Comparison of ENCODE assay signal across 13 cellular contexts in genomic region chr19:39166571-39167391, GRCh38. TPM values are rescaled to one million over a fixed set of nuclear protein-coding genes. Genes with fewer than 3 reads are reported as not detected.
A peak's percentile ranks its signal among the peaks of the same experiment; 100 is the strongest.
DNase-seq lines count a peak whose midpoint lies in the region; ATAC-seq, FAIRE-seq and TF ChIP-seq lines count a peak whose summit lies in the region.
"Had no signal": no experiment of that assay in that cellular context is flagged by ENCODE, and none has a peak within 500 bp of the region (broad histone marks: within the 10 kb centered on the region; RNA-seq: fewer than 3 reads in every experiment).

No MANE protein-coding gene starts in this region.

- WGBS in transverse colon (ENCODE audit: low coverage in 1 of 2), 2 donors = 20 to 57% methylated on average over 2 to 21 of the region's 24 CpGs

- intact Hi-C loops in transverse colon (cut with DNase I; ENCODE audit: low total_unique reads) = no loop called here

- H3K4me3 Mint-ChIP-seq in activated CD8-positive, alpha-beta memory T cell treated with anti-CD3 and anti-CD28 coated beads, Interleukin-2, amount 10 ng/mL, durations not matched to agents 7 days and 5 days = no peak overlapping the region
- H3K4me3 Mint-ChIP-seq in CD8-positive, alpha-beta memory T cell = no peak overlapping the region

- H3K27ac ChIP-seq in transverse colon = peak overlapping the region; percentile 22 to 75 (median 30)
- H3K27ac ChIP-seq in CD8-positive, alpha-beta memory T cell (ENCODE audit: low read depth, low read length) = no peak overlapping the region
- H3K27ac ChIP-seq: gastrocnemius medialis had no signal

- H3K4me1 ChIP-seq in transverse colon = peaks cover 18 to 25% (median 22%) of the 10 kb centered on the region in 4 donors
- H3K4me1 ChIP-seq in CD8-positive, alpha-beta memory T cell (ENCODE audit: insufficient read depth, low read length) = no peaks in the 10 kb centered on the region
- H3K4me1 ChIP-seq: gastrocnemius medialis had no signal

- no peaks in the 10 kb centered on the region for H3K9me3 Mint-ChIP-seq in activated CD8-positive, alpha-beta memory T cell treated with anti-CD3 and anti-CD28 coated beads, Interleukin-2, amount 10 ng/mL, durations not matched to agents 7 days and 5 days (ENCODE audit: low read depth)
- H3K9me3 Mint-ChIP-seq in CD8-positive, alpha-beta memory T cell = no peaks in the 10 kb centered on the region

- TF ChIP-seq EP300 in transverse colon (IDR thresholded peaks at IDR 0.05; ENCODE audit: low read depth) = no peak

- no peaks in the 10 kb centered on the region for H3K36me3 Mint-ChIP-seq in activated CD8-positive, alpha-beta memory T cell treated with anti-CD3 and anti-CD28 coated beads, Interleukin-2, amount 10 ng/mL, durations not matched to agents 7 days and 5 days
- H3K36me3 Mint-ChIP-seq in CD8-positive, alpha-beta memory T cell = peaks cover 0 to 30% (median 2%) of the 10 kb centered on the region in 3 donors

- H3K27me3 ChIP-seq in bronchial epithelial cell (ENCODE audit: control insufficient read depth, insufficient read depth, low read length) = no peaks in the 10 kb centered on the region
- H3K27me3 ChIP-seq in transverse colon = no peaks in the 10 kb centered on the region
- no peaks in the 10 kb centered on the region for H3K27me3 ChIP-seq in CD8-positive, alpha-beta memory T cell (ENCODE audit: insufficient read depth, low read length, poor library complexity, severe bottlenecking)
- H3K27me3 ChIP-seq: gastrocnemius medialis had no signal

- in situ Hi-C loops in transverse colon (cut with MboI; ENCODE audit: low pct_ligation_motif_present in 1 of 4, low pct_unique_long_range_greater_than_20kb in 1 of 4, low sequenced_read_pairs in 3 of 4) = no loop called here

- TF ChIP-seq POLR2A in transverse colon (IDR thresholded peaks at IDR 0.05) = no peak

- H3K9me3 ChIP-seq in transverse colon = no peaks in the 10 kb centered on the region
- no peaks in the 10 kb centered on the region for H3K9me3 ChIP-seq in CD8-positive, alpha-beta memory T cell (ENCODE audit: low read length)
- H3K9me3 ChIP-seq: gastrocnemius medialis had no signal

- peaks cover 5% of the 10 kb centered on the region for H3K4me1 Mint-ChIP-seq in activated CD8-positive, alpha-beta memory T cell treated with anti-CD3 and anti-CD28 coated beads, Interleukin-2, amount 10 ng/mL, durations not matched to agents 7 days and 5 days
- peaks cover 4 to 7% (median 5%) of the 10 kb centered on the region in 3 donors for H3K4me1 Mint-ChIP-seq in CD8-positive, alpha-beta memory T cell

- no peak for FAIRE-seq in bronchial epithelial cell (lab: Jason Lieb, UNC)

- DNase-seq in NCI-H1417 (lab: John Stamatoyannopoulos, UW) (peak in 2 of 3 experiments; percentile 58 to 71), NCI-H1417 treated with DMSO at 0.1 percent for 48 hours (lab: John Stamatoyannopoulos, UW) (no peak), bronchial epithelial cell (ENCODE audit: low read depth) (peak; percentile 49), left kidney (ENCODE audit: low read depth, low spot score) (peak; percentile 73), transverse colon (peak; percentile 88)
- DNase-seq in activated CD8-positive, alpha-beta memory T cell treated with anti-CD3 and anti-CD28 coated beads, Interleukin-2, amount 10 ng/mL, durations not matched to agents 7 days and 5 days = no peak
- DNase-seq in CD8-positive, alpha-beta memory T cell = no peak
- DNase-seq: 8988T, activated gamma-delta T cell, gastrocnemius medialis, HCEC 1CT had no signal

- peaks cover 4% of the 10 kb centered on the region for H3K36me3 ChIP-seq in bronchial epithelial cell (ENCODE audit: control insufficient read depth, insufficient read depth, low read length)
- no peaks in the 10 kb centered on the region for H3K36me3 ChIP-seq in transverse colon
- H3K36me3 ChIP-seq in CD8-positive, alpha-beta memory T cell (ENCODE audit: insufficient read depth, low read length) = no peaks in the 10 kb centered on the region
- H3K36me3 ChIP-seq: gastrocnemius medialis had no signal

- ATAC-seq in GM18873 (IDR thresholded peaks at IDR 0.05; ENCODE audit: low FRiP score, unreplicated experiment) = no peak
- ATAC-seq in activated CD8-positive, alpha-beta memory T cell treated with anti-CD3 and anti-CD28 coated beads, Interleukin-2, amount 10 ng/mL, durations not matched to agents 7 days and 5 days = no peak
- ATAC-seq: gastrocnemius medialis had no signal

- H3K4me3 ChIP-seq in bronchial epithelial cell (ENCODE audit: low read depth, low read length) (peak overlapping the region; percentile 40), transverse colon (peak overlapping the region in 1 of 4 donors; percentile 11)
- H3K4me3 ChIP-seq in CD8-positive, alpha-beta memory T cell (ENCODE audit: low read length) = no peak overlapping the region
- H3K4me3 ChIP-seq: gastrocnemius medialis had no signal

- no peaks in the 10 kb centered on the region for H3K27me3 Mint-ChIP-seq in activated CD8-positive, alpha-beta memory T cell treated with anti-CD3 and anti-CD28 coated beads, Interleukin-2, amount 10 ng/mL, durations not matched to agents 7 days and 5 days
- H3K27me3 Mint-ChIP-seq in CD8-positive, alpha-beta memory T cell = no peaks in the 10 kb centered on the region

- CTCF ChIA-PET in activated CD8-positive, alpha-beta memory T cell treated with anti-CD3 and anti-CD28 coated beads, Interleukin-2, amount 10 ng/mL, durations not matched to agents 7 days and 5 days (lab: Charles Lee) = no interaction called here
- CTCF ChIA-PET in CD8-positive, alpha-beta memory T cell (lab: Charles Lee) = no interaction called here

- no peak overlapping the region for H3K27ac Mint-ChIP-seq in activated CD8-positive, alpha-beta memory T cell treated with anti-CD3 and anti-CD28 coated beads, Interleukin-2, amount 10 ng/mL, durations not matched to agents 7 days and 5 days
- no peak overlapping the region for H3K27ac Mint-ChIP-seq in CD8-positive, alpha-beta memory T cell

- POLR2A ChIA-PET in CD8-positive, alpha-beta memory T cell (lab: Charles Lee) = no interaction called here

- TF ChIP-seq CTCF in bronchial epithelial cell (IDR thresholded peaks at IDR 0.05; ENCODE audit: insufficient read depth, low read length, severe bottlenecking) (no peak), transverse colon (IDR thresholded peaks at IDR 0.05) (no peak)

RNA-seq across cellular contexts. Expression of gene NCCRP1, which starts 30.0 kb away (rescaled TPM):
- total RNA-seq in bronchial epithelial cell (9.5 and 22.4 TPM in 2 replicates), transverse colon (1 to 10 TPM in 2 of 4 donors, under 1 TPM in 1, not detected in 1; 0.14 to 3.0 (median 1.1) TPM)
- not detected for total RNA-seq in activated CD8-positive, alpha-beta memory T cell treated with anti-CD3 and anti-CD28 coated beads, Interleukin-2, amount 10 ng/mL, durations not matched to agents 7 days and 5 days
- not detected for total RNA-seq in CD8-positive, alpha-beta memory T cell
- not detected for polyA plus RNA-seq in CD8-positive, alpha-beta memory T cell
- total RNA-seq: gastrocnemius medialis had no signal

RNA-seq across cellular contexts. Expression of gene SYCN, which starts 37.3 kb away (rescaled TPM):
- not detected in 2 replicates for total RNA-seq in bronchial epithelial cell
- not detected for total RNA-seq in transverse colon
- not detected for total RNA-seq in activated CD8-positive, alpha-beta memory T cell treated with anti-CD3 and anti-CD28 coated beads, Interleukin-2, amount 10 ng/mL, durations not matched to agents 7 days and 5 days
- total RNA-seq in CD8-positive, alpha-beta memory T cell = not detected
- not detected for polyA plus RNA-seq in CD8-positive, alpha-beta memory T cell
- total RNA-seq: gastrocnemius medialis, omental fat pad had no signal

RNA-seq across cellular contexts. Expression of gene PAK4, which starts 41.2 kb away (rescaled TPM):
- total RNA-seq in bronchial epithelial cell (4.5 and 6.8 TPM in 2 replicates), transverse colon (10 to 100 TPM; 43.8 to 96.1 (median 63.2) TPM)
- 10 to 100 TPM; 14.6 to 18.4 TPM for total RNA-seq in activated CD8-positive, alpha-beta memory T cell treated with anti-CD3 and anti-CD28 coated beads, Interleukin-2, amount 10 ng/mL, durations not matched to agents 7 days and 5 days
- 10 to 100 TPM; 21.3 to 21.8 TPM for total RNA-seq in CD8-positive, alpha-beta memory T cell
- polyA plus RNA-seq in CD8-positive, alpha-beta memory T cell = 1.8 TPM

Comparison
In these comparisons a context has a peak if more than half of its experiments do, and no peak if none do; other contexts are left out.
1. DNase-seq: peak in NCI-H1417 (2 of 3), bronchial epithelial cell (single experiment), left kidney (single experiment) and transverse colon (single experiment); none in NCI-H1417 treated with DMSO at 0.1 percent for 48 hours (single experiment), activated CD8-positive, alpha-beta memory T cell treated with anti-CD3 and anti-CD28 coated beads, Interleukin-2, amount 10 ng/mL, durations not matched to agents 7 days and 5 days (single experiment) and CD8-positive, alpha-beta memory T cell (0 of 5).